Comparison of ENCODE assay signal across 9 cellular contexts in the genomic region with DNA sequence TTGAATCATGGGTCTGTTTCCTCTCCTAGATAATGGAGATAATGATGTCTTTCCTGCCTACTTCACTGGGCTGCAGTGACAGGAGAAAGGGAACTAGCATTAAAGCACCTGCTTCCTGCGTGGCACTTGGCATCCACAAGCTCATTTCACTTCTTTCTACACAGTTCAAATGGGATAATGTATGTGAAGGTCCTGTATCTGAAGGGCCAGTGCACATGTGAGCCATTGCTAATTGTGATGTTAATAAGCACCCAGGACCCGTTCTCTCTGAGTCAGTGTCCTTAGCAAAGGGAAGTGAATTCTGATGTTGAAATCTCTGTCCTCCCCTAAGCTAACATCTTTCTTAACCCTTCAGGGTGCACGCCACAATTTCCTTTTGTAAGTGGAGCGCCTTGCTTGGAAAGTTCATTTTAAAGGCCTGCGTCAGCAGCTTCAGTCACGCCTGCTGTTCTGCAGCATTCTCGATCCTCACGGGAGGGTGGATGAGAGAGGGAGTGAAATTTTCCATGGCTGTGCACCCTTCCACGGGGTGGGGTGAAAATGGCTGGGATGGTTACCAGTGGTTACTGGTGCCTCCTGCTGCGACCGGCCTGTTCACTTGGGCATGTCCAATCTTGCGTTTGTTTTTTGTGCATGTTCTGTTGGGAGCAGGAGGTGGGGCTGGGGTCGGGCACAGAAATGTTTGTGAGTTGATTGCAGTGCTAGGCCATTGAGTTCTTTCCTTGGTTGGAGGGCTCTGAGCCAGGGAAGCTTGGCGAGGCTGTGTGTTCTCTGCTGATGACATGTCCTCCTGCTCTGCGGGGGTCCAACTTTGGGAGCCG. TPM values are rescaled to one million over a fixed set of nuclear protein-coding genes. Genes with fewer than 3 reads are reported as not detected.
A peak's percentile ranks its signal among the peaks of the same experiment; 100 is the strongest.
DNase-seq lines count a peak whose midpoint lies in the region; ATAC-seq, FAIRE-seq and TF ChIP-seq lines count a peak whose summit lies in the region.
"Had no signal": no experiment of that assay in that cellular context is flagged by ENCODE, and none has a peak within 500 bp of the region (broad histone marks: within the 10 kb centered on the region; RNA-seq: fewer than 3 reads in every experiment).

No MANE protein-coding gene starts in this region.

- H3K4me3 ChIP-seq in Loucy (ENCODE audit: low read length, poor library complexity, severe bottlenecking) (no peak overlapping the region), astrocyte (ENCODE audit: insufficient read depth, low read depth, low read length) (peak overlapping the region; percentile 3), iPS-20b (ENCODE audit: low read length) (no peak overlapping the region)
- H3K4me3 ChIP-seq: GM12878 had no signal

- peak overlapping the region; percentile 14 for H3K27ac Mint-ChIP-seq in astrocyte (ENCODE audit: unreplicated experiment)
- H3K27ac Mint-ChIP-seq in stimulated activated naive B cell treated with anti-CD40 and anti-IgM and Interleukin-4, amounts not matched to agents 10 μg/mL and 1 μg/mL and 100 μg/mL, for 72 hours: peak overlapping the region; percentile 1

- TF ChIP-seq CTCF in Loucy (conservative IDR thresholded peaks at IDR 0.05; ENCODE audit: low read length) (no peak), astrocyte (IDR thresholded peaks at IDR 0.05; ENCODE audit: insufficient read depth, low read depth, low read length) (no peak)

- no peaks in the 10 kb centered on the region for H3K9me3 ChIP-seq in Loucy (ENCODE audit: insufficient read depth, low read depth, low read length)
- no peaks in the 10 kb centered on the region for H3K9me3 ChIP-seq in astrocyte (ENCODE audit: insufficient read depth, low read depth, low read length)
- no peaks in the 10 kb centered on the region for H3K9me3 ChIP-seq in iPS-20b (ENCODE audit: insufficient read depth, low read depth, low read length)

- H3K27me3 Mint-ChIP-seq in astrocyte (ENCODE audit: low read depth, unreplicated experiment): no peaks in the 10 kb centered on the region
- no peaks in the 10 kb centered on the region for H3K27me3 Mint-ChIP-seq in stimulated activated naive B cell treated with anti-CD40 and anti-IgM and Interleukin-4, amounts not matched to agents 10 μg/mL and 1 μg/mL and 100 μg/mL, for 72 hours

- H4K20me1 ChIP-seq in Loucy (ENCODE audit: insufficient read depth, low read length, poor library complexity, severe bottlenecking) (peaks cover 21% of the 10 kb centered on the region), astrocyte (ENCODE audit: insufficient read depth, low read length) (peaks cover 78% of the 10 kb centered on the region)

- H3K36me3 ChIP-seq in Loucy (ENCODE audit: insufficient read depth, low read length): no peaks in the 10 kb centered on the region; the same call in 1 of the 2 replicates
- H3K36me3 ChIP-seq in astrocyte (ENCODE audit: insufficient read depth, low read length): no peaks in the 10 kb centered on the region
- H3K36me3 ChIP-seq in iPS-20b (ENCODE audit: insufficient read depth, low read depth, low read length): no peaks in the 10 kb centered on the region; the same call in 1 of the 2 replicates

- H3K27me3 ChIP-seq in Loucy (ENCODE audit: insufficient read depth, low read length, poor library complexity, severe bottlenecking): no peaks in the 10 kb centered on the region
- no peaks in the 10 kb centered on the region for H3K27me3 ChIP-seq in astrocyte (ENCODE audit: insufficient read depth, low read length)
- H3K27me3 ChIP-seq in iPS-20b (ENCODE audit: insufficient read depth, low read length): no peaks in the 10 kb centered on the region

- no peaks in the 10 kb centered on the region for H3K9me2 ChIP-seq in Loucy (replicated peaks; ENCODE audit: low read depth, low read length)

- peaks cover 7% of the 10 kb centered on the region for H3K36me3 Mint-ChIP-seq in astrocyte (ENCODE audit: low read depth, unreplicated experiment)
- H3K36me3 Mint-ChIP-seq in stimulated activated naive B cell treated with anti-CD40 and anti-IgM and Interleukin-4, amounts not matched to agents 10 μg/mL and 1 μg/mL and 100 μg/mL, for 72 hours: peaks cover 6 to 31% of the 10 kb centered on the region in 2 donors

- no peaks in the 10 kb centered on the region for H3K9me3 Mint-ChIP-seq in astrocyte (ENCODE audit: unreplicated experiment)
- no peaks in the 10 kb centered on the region for H3K9me3 Mint-ChIP-seq in stimulated activated naive B cell treated with anti-CD40 and anti-IgM and Interleukin-4, amounts not matched to agents 10 μg/mL and 1 μg/mL and 100 μg/mL, for 72 hours

- no peak for FAIRE-seq in astrocyte (lab: Jason Lieb, UNC)
- FAIRE-seq: GM12878 had no signal

- H3K27ac ChIP-seq in astrocyte (ENCODE audit: low read depth, low read length) (peak overlapping the region; percentile 60), iPS-20b (ENCODE audit: low read length) (peak overlapping the region; percentile 16)

- peak in 1 of 2 donors; percentile 54 for ATAC-seq in stimulated activated naive B cell treated with anti-CD40 and anti-IgM and Interleukin-4, amounts not matched to agents 10 μg/mL and 1 μg/mL and 100 μg/mL, for 72 hours (replicated peaks)
- no peak for ATAC-seq in HG02759 (IDR thresholded peaks at IDR 0.05; ENCODE audit: unreplicated experiment)
- ATAC-seq: GM12878 had no signal

- no peak overlapping the region for H3K4me3 Mint-ChIP-seq in astrocyte (ENCODE audit: unreplicated experiment)
- no peak overlapping the region for H3K4me3 Mint-ChIP-seq in stimulated activated naive B cell treated with anti-CD40 and anti-IgM and Interleukin-4, amounts not matched to agents 10 μg/mL and 1 μg/mL and 100 μg/mL, for 72 hours

- H3K4me2 ChIP-seq in Loucy (ENCODE audit: low read depth, low read length, poor library complexity, severe bottlenecking) (peak overlapping the region; percentile 12), astrocyte (ENCODE audit: low read length) (peak overlapping the region; percentile 62)

- H3K79me2 ChIP-seq in Loucy (ENCODE audit: insufficient read depth, low read length) (peaks cover 100% of the 10 kb centered on the region), astrocyte (ENCODE audit: insufficient read depth, low read length) (peaks cover 92% of the 10 kb centered on the region)

- H3F3A ChIP-seq in Loucy (ENCODE audit: low read depth): 0 out of 2 replicates have a peak, but pooled peaks cover 2% of the 10 kb centered on the region

- H3K9ac ChIP-seq in Loucy (ENCODE audit: low read depth, low read length, poor library complexity, severe bottlenecking) (no peak overlapping the region), astrocyte (ENCODE audit: low read length) (peak overlapping the region; percentile 45), iPS-20b (ENCODE audit: low read depth, low read length) (peak overlapping the region; percentile 23; the same call in 1 of the 2 replicates)

- H3K4me1 ChIP-seq in Loucy (ENCODE audit: insufficient read depth, low read length, poor library complexity, severe bottlenecking): peaks cover 18% of the 10 kb centered on the region
- H3K4me1 ChIP-seq in astrocyte (ENCODE audit: insufficient read depth, low read length): peaks cover 38% of the 10 kb centered on the region
- peaks cover 42% of the 10 kb centered on the region for H3K4me1 ChIP-seq in iPS-20b (ENCODE audit: insufficient read depth, low read length)

- H3K4me1 Mint-ChIP-seq in astrocyte (ENCODE audit: low read depth, unreplicated experiment): peaks cover 37% of the 10 kb centered on the region
- H3K4me1 Mint-ChIP-seq in stimulated activated naive B cell treated with anti-CD40 and anti-IgM and Interleukin-4, amounts not matched to agents 10 μg/mL and 1 μg/mL and 100 μg/mL, for 72 hours: peaks cover 50 to 62% of the 10 kb centered on the region in 2 donors

- H2AFZ ChIP-seq in Loucy (ENCODE audit: low read length) (no peak overlapping the region), astrocyte (ENCODE audit: low read depth, low read length) (no peak overlapping the region)

- DNase-seq in AG20443 (ENCODE audit: low spot score) (peak; percentile 72), astrocyte (ENCODE audit: low read depth) (peak; percentile 90), AG08396 (ENCODE audit: low spot score) (no peak)
- no peak for DNase-seq in stimulated activated naive B cell treated with anti-CD40 and anti-IgM and Interleukin-4, amounts not matched to agents 10 μg/mL and 1 μg/mL and 100 μg/mL, for 72 hours
- no peak for DNase-seq in stimulated activated CD4-positive, alpha-beta T cell treated with anti-CD3 and anti-CD28 coated beads, Interleukin-4, amount 100 ng/mL, for 4 hours

RNA-seq across cellular contexts. Expression of gene HK1, which starts 59.2 kb away (rescaled TPM):
- 94.5 and 95.0 TPM in 2 replicates for total RNA-seq in astrocyte

Comparison
In these comparisons a context has a peak if more than half of its experiments do, and no peak if none do; other contexts are left out.
1. DNase-seq: peak in AG20443 (single experiment) and astrocyte (single experiment); none in stimulated activated naive B cell treated with anti-CD40 and anti-IgM and Interleukin-4, amounts not matched to agents 10 μg/mL and 1 μg/mL and 100 μg/mL, for 72 hours (single experiment), stimulated activated CD4-positive, alpha-beta T cell treated with anti-CD3 and anti-CD28 coated beads, Interleukin-4, amount 100 ng/mL, for 4 hours (0 of 2) and AG08396 (single experiment).